In the genomic region with DNA sequence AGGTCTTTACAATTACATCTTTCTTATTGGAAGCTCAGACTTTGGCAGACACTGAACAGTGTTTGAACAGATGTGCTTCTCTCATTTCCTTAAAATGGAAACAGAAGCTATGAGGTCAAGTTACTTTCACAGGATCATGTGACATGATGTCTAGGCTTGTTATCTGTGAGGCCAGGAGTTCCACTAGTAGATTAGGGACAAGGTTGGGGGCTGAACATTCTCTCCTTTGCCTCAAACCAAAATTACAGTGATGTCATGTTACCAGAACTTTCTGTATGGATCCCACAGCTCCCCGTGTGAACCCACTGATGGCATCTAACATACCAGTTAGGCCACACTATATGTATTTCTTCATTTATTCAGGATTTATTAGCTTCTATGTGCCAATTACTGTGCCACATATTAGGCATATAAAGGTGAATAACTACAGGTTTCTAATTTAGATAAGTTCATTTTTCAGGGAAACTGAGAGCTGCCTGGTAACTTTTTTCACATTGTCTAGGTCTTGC, we compare ENCODE assay signal across 9 cellular contexts. TPM values are rescaled to one million over a fixed set of nuclear protein-coding genes. Genes with fewer than 3 reads are reported as not detected.
A peak's percentile ranks its signal among the peaks of the same experiment; 100 is the strongest.
DNase-seq lines count a peak whose midpoint lies in the region; ATAC-seq and TF ChIP-seq lines count a peak whose summit lies in the region.
"Had no signal": no experiment of that assay in that cellular context is flagged by ENCODE, and none has a peak within 500 bp of the region (broad histone marks: within the 10 kb centered on the region; RNA-seq: fewer than 3 reads in every experiment).

No MANE protein-coding gene starts in this region.

- ATAC-seq in GM18858 (IDR thresholded peaks at IDR 0.05; ENCODE audit: unreplicated experiment) (peak; percentile 100), HG02678 (IDR thresholded peaks at IDR 0.05; ENCODE audit: unreplicated experiment) (peak; percentile 100), aorta (ENCODE audit: low FRiP score) (no peak)

- no CpG with 5 or more reads among the region's 1 CpG for WGBS in trophoblast cell (ENCODE audit: extremely low coverage, insufficient coverage, insufficient read length)
- WGBS in aorta, 2 donors, result 81 to 86% methylated on average over 1 of the region's 1 CpG

- H3K9me3 ChIP-seq in trophoblast cell (ENCODE audit: insufficient read depth, low read depth, low read length) (no peaks in the 10 kb centered on the region), aorta (ENCODE audit: control insufficient read depth, low read length) (no peaks in the 10 kb centered on the region)

- no peaks in the 10 kb centered on the region for H3K4me1 ChIP-seq in trophoblast cell (ENCODE audit: control insufficient read depth in 1 of 2, insufficient read depth in 2 of 2, low read length in 2 of 2)
- H3K4me1 ChIP-seq in aorta (ENCODE audit: control insufficient read depth in 1 of 2, insufficient read depth in 2 of 2, low read length in 2 of 2), result no peaks in the 10 kb centered on the region

- no peak overlapping the region for H4K8ac ChIP-seq in trophoblast cell (ENCODE audit: low read depth, low read length)

- no peak for TF ChIP-seq CTCF in RWPE1 (conservative IDR thresholded peaks at IDR 0.05; ENCODE audit: low read depth)

- no peak overlapping the region for H4K91ac ChIP-seq in trophoblast cell (ENCODE audit: low read depth, low read length)

- no peak overlapping the region for H3K23ac ChIP-seq in trophoblast cell (ENCODE audit: low read length)

- H3K4me3 ChIP-seq in trophoblast cell (ENCODE audit: low read depth, low read length) (no peak overlapping the region), aorta (ENCODE audit: low read length in 2 of 2) (no peak overlapping the region)

- H3K36me3 ChIP-seq in trophoblast cell (ENCODE audit: control insufficient read depth in 1 of 2, insufficient read depth in 2 of 2, low read length in 2 of 2) (no peaks in the 10 kb centered on the region), aorta (ENCODE audit: control insufficient read depth in 1 of 2, insufficient read depth in 2 of 2, low read length in 1 of 2) (no peaks in the 10 kb centered on the region)

- H2BK12ac ChIP-seq in trophoblast cell (ENCODE audit: low read length), result no peak overlapping the region

- H3K27me3 ChIP-seq in trophoblast cell (ENCODE audit: insufficient read depth, low read length) (no peaks in the 10 kb centered on the region), aorta (ENCODE audit: control insufficient read depth in 1 of 2, insufficient read depth in 2 of 2, low read length in 1 of 2) (no peaks in the 10 kb centered on the region)

- no peak overlapping the region for H2AFZ ChIP-seq in trophoblast cell (ENCODE audit: insufficient read depth, low read length, poor library complexity)

- H3K18ac ChIP-seq in trophoblast cell (ENCODE audit: low read length), result no peak overlapping the region

- H2AK5ac ChIP-seq in trophoblast cell (ENCODE audit: low read length), result no peak overlapping the region

- H3K4me2 ChIP-seq in trophoblast cell (ENCODE audit: low read length), result no peak overlapping the region

- intact Hi-C loops in aorta (cut with DNase I), result no loop called here

- no peak overlapping the region for H3K14ac ChIP-seq in trophoblast cell (ENCODE audit: low read length)

- no peaks in the 10 kb centered on the region for H3K79me1 ChIP-seq in trophoblast cell (ENCODE audit: low read length)

- H4K12ac ChIP-seq in trophoblast cell (ENCODE audit: low read depth, low read length), result no peak overlapping the region

- DNase-seq in NCI-H1694 (lab: John Stamatoyannopoulos, UW), result peak; percentile 48
- DNase-seq in globus pallidus (ENCODE audit: low spot score), result peak; percentile 28
- DNase-seq in trophoblast cell, result no peak
- DNase-seq in NCI-H187 treated with DMSO at 0.1 percent for 48 hours (lab: John Stamatoyannopoulos, UW), result no peak
- DNase-seq in RWPE1 (ENCODE audit: low spot score), result no peak
- no peak for DNase-seq in aorta

- no peak overlapping the region for H3K4ac ChIP-seq in trophoblast cell (ENCODE audit: low read depth, low read length)

- H3K9ac ChIP-seq in trophoblast cell (ENCODE audit: low read length), result no peak overlapping the region

- H3K79me2 ChIP-seq in trophoblast cell (ENCODE audit: control insufficient read depth, insufficient read depth, low read length, poor library complexity), result no peaks in the 10 kb centered on the region

- CTCF ChIA-PET in RWPE1 (lab: Yijun Ruan, JAX), result interaction anchor here (0.6 kb wide), 1 partner anchor 1761 kb away, joined by 4 read pairs; no protein-coding TSS in a partner anchor

- H2BK5ac ChIP-seq in trophoblast cell (ENCODE audit: low read depth, low read length, poor library complexity), result no peak overlapping the region

- H3K27ac ChIP-seq in trophoblast cell (ENCODE audit: low read depth, low read length) (no peak overlapping the region), RWPE1 (no peak overlapping the region), aorta (ENCODE audit: low read depth in 1 of 2, low read length in 2 of 2) (no peak overlapping the region)

- H2BK120ac ChIP-seq in trophoblast cell (ENCODE audit: insufficient read depth, low read length, poor library complexity), result no peak overlapping the region

- POLR2A ChIA-PET in RWPE1 (lab: Yijun Ruan, JAX; ENCODE audit: low non-redundant PET), result no interaction called here

RNA-seq across cellular contexts. Expression of a gene that starts 6.0 kb away (rescaled TPM):
- 0.03 TPM in 2 replicates for polyA plus RNA-seq in trophoblast cell (2013)
- 10 to 100 TPM in 1 of 2 donors, 1 to 10 TPM in 1; 3.3 to 10.3 TPM for total RNA-seq in aorta
- under 1 TPM in 1 of 2 donors, not detected in 1; 0.23 TPM for polyA plus RNA-seq in aorta

RNA-seq across cellular contexts. Expression of a gene that starts 42.8 kb away (rescaled TPM):
- not detected in 2 replicates for polyA plus RNA-seq in trophoblast cell (2013)
- not detected for total RNA-seq in aorta
- polyA plus RNA-seq in aorta, result not detected
- total RNA-seq: H1 had no signal
- polyA plus RNA-seq: H1 had no signal

Comparison
In these comparisons a context has a peak if more than half of its experiments do, and no peak if none do; other contexts are left out.
1. DNase-seq: peak in NCI-H1694 (single experiment) and globus pallidus (single experiment); none in trophoblast cell (0 of 2), NCI-H187 treated with DMSO at 0.1 percent for 48 hours (single experiment), RWPE1 (single experiment) and aorta (0 of 2).